In genomic region chr2:50754514-50754913, GRCh38 we compare ENCODE assay signal across 23 cellular contexts.
A peak's percentile ranks its signal among the peaks of the same experiment; 100 is the strongest.
DNase-seq lines count a peak whose midpoint lies in the region; ATAC-seq lines count a peak whose summit lies in the region.
"Had no signal": no experiment of that assay in that cellular context is flagged by ENCODE, and none has a peak within 500 bp of the region (broad histone marks: within the 10 kb centered on the region; RNA-seq: fewer than 3 reads in every experiment).

No MANE protein-coding gene starts in this region.

- H3K9me3 Mint-ChIP-seq in naive thymus-derived CD4-positive, alpha-beta T cell, result peaks cover 0 to 25% (median 2%) of the 10 kb centered on the region in 11 donors

- CTCF ChIA-PET in naive thymus-derived CD4-positive, alpha-beta T cell (lab: Charles Lee), result no interaction called here

- peak overlapping the region; percentile 14 for H3K4me3 ChIP-seq in endocrine pancreas (ENCODE audit: control insufficient read depth, insufficient read depth, low read length)
- H3K4me3 ChIP-seq in naive thymus-derived CD4-positive, alpha-beta T cell (ENCODE audit: low read length), result no peak overlapping the region
- H3K4me3 ChIP-seq: BLaER1 treated with 17β-estradiol and CSF1 and Interleukin-3, amounts not matched to agents 10 nM and 100 nM; GM12878; K562 had no signal

- no peak overlapping the region for H3K27ac Mint-ChIP-seq in naive thymus-derived CD4-positive, alpha-beta T cell
- H3K27ac Mint-ChIP-seq: CD4-positive, alpha-beta T cell had no signal

- POLR2A ChIA-PET in naive thymus-derived CD4-positive, alpha-beta T cell (lab: Charles Lee), result no interaction called here

- no peak overlapping the region for H3K9ac ChIP-seq in endocrine pancreas (ENCODE audit: control insufficient read depth, insufficient read depth, low read length)
- H3K9ac ChIP-seq: BLaER1 treated with 17β-estradiol and CSF1 and Interleukin-3, amounts not matched to agents 10 nM and 100 nM; SK-N-SH had no signal

- H3K27ac ChIP-seq in naive thymus-derived CD4-positive, alpha-beta T cell (ENCODE audit: low read depth, low read length), result no peak overlapping the region
- H3K27ac ChIP-seq: BLaER1 treated with 17β-estradiol and CSF1 and Interleukin-3, amounts not matched to agents 10 nM and 100 nM had no signal

- no peaks in the 10 kb centered on the region for H3K4me1 Mint-ChIP-seq in naive thymus-derived CD4-positive, alpha-beta T cell

- H3K27me3 Mint-ChIP-seq in naive thymus-derived CD4-positive, alpha-beta T cell, result no peaks in the 10 kb centered on the region
- H3K27me3 Mint-ChIP-seq: CD4-positive, alpha-beta T cell had no signal

- no peaks in the 10 kb centered on the region for H3K9me3 ChIP-seq in endocrine pancreas (ENCODE audit: control insufficient read depth, low read length)
- H3K9me3 ChIP-seq in naive thymus-derived CD4-positive, alpha-beta T cell (ENCODE audit: control insufficient read depth in 2 of 3, low read length in 3 of 3), result no peaks in the 10 kb centered on the region
- H3K9me3 ChIP-seq: BLaER1 treated with 17β-estradiol and CSF1 and Interleukin-3, amounts not matched to agents 10 nM and 100 nM; SK-N-SH had no signal

- ATAC-seq in naive thymus-derived CD4-positive, alpha-beta T cell, result no peak
- ATAC-seq: GM12878, K562, PC-3 had no signal

- H3K36me3 Mint-ChIP-seq in naive thymus-derived CD4-positive, alpha-beta T cell, result no peaks in the 10 kb centered on the region

- H3K4me1 ChIP-seq in endocrine pancreas (ENCODE audit: control insufficient read depth, insufficient read depth, low read length), result peaks cover 28% of the 10 kb centered on the region
- no peaks in the 10 kb centered on the region for H3K4me1 ChIP-seq in naive thymus-derived CD4-positive, alpha-beta T cell (ENCODE audit: control insufficient read depth in 2 of 2, insufficient read depth in 2 of 2, low read length in 2 of 2)

- intact Hi-C loops in naive thymus-derived CD4-positive, alpha-beta T cell (cut with micrococcal nuclease), result no loop called here

- peak; percentile 96 for DNase-seq in G401 (ENCODE audit: low spot score)
- peak; percentile 82 for DNase-seq in NCI-H446 treated with DMSO at 0.1 percent for 48 hours (lab: John Stamatoyannopoulos, UW)
- peak; percentile 73 for DNase-seq in superior temporal gyrus (ENCODE audit: extremely low spot score)
- DNase-seq in iPS-NIHi7 (ENCODE audit: extremely low spot score), result no peak
- no peak for DNase-seq in naive thymus-derived CD4-positive, alpha-beta T cell
- no peak for DNase-seq in amniotic stem cell (lab: John Stamatoyannopoulos, UW)
- DNase-seq: CD4-positive, alpha-beta T cell; GDM1; HCEC 1CT; Kasumi-1; NCI-H1105 treated with DMSO at 0.1 percent for 48 hours; NCI-H146; NCI-H2081; NCI-H345; NCI-H524 treated with DMSO at 0.1 percent for 48 hours; NCI-H82; NK-92 treated with Interleukin-12 subunit alpha and Interleukin-12 subunit beta, amount 100 ng/mL, for 24 hours; PC-3; SK-N-SH had no signal

- in situ Hi-C loops in G401 (cut with HindIII; ENCODE audit: low sequenced_read_pairs), result no loop called here

- H3K27me3 ChIP-seq in endocrine pancreas (ENCODE audit: control insufficient read depth, insufficient read depth, low read length), result no peaks in the 10 kb centered on the region
- no peaks in the 10 kb centered on the region for H3K27me3 ChIP-seq in naive thymus-derived CD4-positive, alpha-beta T cell (ENCODE audit: control insufficient read depth in 2 of 2, insufficient read depth in 2 of 2, low read length in 2 of 2)
- H3K27me3 ChIP-seq: BLaER1 treated with 17β-estradiol and CSF1 and Interleukin-3, amounts not matched to agents 10 nM and 100 nM had no signal

- H3K36me3 ChIP-seq in endocrine pancreas (ENCODE audit: control insufficient read depth, insufficient read depth, low read length), result no peaks in the 10 kb centered on the region
- no peaks in the 10 kb centered on the region for H3K36me3 ChIP-seq in naive thymus-derived CD4-positive, alpha-beta T cell (ENCODE audit: control insufficient read depth in 2 of 3, insufficient read depth in 3 of 3, low read length in 3 of 3)
- H3K36me3 ChIP-seq: BLaER1 treated with 17β-estradiol and CSF1 and Interleukin-3, amounts not matched to agents 10 nM and 100 nM had no signal

- H3K4me3 Mint-ChIP-seq in naive thymus-derived CD4-positive, alpha-beta T cell, result no peak overlapping the region
- H3K4me3 Mint-ChIP-seq: CD4-positive, alpha-beta T cell had no signal

Comparison
In these comparisons a context has a peak if more than half of its experiments do, and no peak if none do; other contexts are left out.
1. DNase-seq: peak in G401 (single experiment), NCI-H446 treated with DMSO at 0.1 percent for 48 hours (single experiment) and superior temporal gyrus (single experiment); none in iPS-NIHi7 (single experiment), naive thymus-derived CD4-positive, alpha-beta T cell (0 of 9) and amniotic stem cell (single experiment).